In the genomic region with DNA sequence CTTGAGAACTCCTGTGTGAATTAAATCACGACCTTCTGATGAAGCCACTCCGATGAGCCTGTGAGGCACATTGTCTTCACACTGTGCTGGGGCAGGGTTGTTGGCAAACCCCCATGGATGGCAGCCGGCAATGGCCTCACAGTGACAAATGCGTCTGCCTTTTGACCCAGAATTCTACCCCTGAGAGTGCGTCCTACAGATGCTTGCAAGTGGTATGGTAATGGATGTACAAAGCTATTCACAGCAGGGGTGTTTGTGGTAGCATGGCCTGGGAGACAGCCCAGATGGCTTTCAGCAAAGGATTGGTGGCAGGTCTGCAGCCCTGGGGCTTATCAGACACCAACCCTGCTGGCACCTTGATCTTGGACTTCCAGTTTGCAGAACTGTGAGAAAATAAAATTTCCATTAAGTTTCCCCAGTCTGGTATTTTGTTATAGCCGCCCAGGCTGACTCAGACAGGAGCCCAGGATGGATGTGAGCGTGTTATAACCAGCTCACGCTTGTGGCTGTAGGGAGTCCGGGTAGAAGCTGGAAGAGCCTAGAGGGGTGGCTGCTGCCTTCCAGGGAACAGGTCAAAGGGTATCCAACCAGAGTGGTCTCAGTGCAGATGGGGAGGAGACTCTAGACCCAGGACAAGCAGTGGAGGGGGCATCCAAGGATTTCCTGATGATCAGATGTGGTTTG, we compare ENCODE assay signal across 1 cellular context.
TF ChIP-seq lines count a peak whose summit lies in the region.

No MANE protein-coding gene starts in this region.

TF ChIP-seq in K562, 482 proteins besides CTCF, POLR2A, EP300 and RAD21:
- TF ChIP-seq, protein P1, sequence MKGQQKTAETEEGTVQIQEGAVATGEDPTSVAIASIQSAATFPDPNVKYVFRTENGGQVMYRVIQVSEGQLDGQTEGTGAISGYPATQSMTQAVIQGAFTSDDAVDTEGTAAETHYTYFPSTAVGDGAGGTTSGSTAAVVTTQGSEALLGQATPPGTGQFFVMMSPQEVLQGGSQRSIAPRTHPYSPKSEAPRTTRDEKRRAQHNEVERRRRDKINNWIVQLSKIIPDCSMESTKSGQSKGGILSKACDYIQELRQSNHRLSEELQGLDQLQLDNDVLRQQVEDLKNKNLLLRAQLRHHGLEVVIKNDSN (CRISPR knock-in tag; IDR thresholded peaks at IDR 0.05) = no peak
- TF ChIP-seq PURB (CRISPR knock-in tag; IDR thresholded peaks at IDR 0.05; ENCODE audit: low read depth) (no peak), POLR2AphosphoS5 (IDR thresholded peaks at IDR 0.05; ENCODE audit: control insufficient read depth, insufficient read depth, low read depth, low read length) (no peak), NR1H2 (CRISPR knock-in tag; IDR thresholded peaks at IDR 0.05) (no peak), TAF15 (IDR thresholded peaks at IDR 0.05; ENCODE audit: low read depth, low read length) (no peak), E2F3 (CRISPR knock-in tag; IDR thresholded peaks at IDR 0.05) (no peak), PTTG1 (tag; IDR thresholded peaks at IDR 0.05; ENCODE audit: low read depth) (no peak), SREBF1 (IDR thresholded peaks at IDR 0.05; ENCODE audit: borderline replicate concordance, low read depth, low read length) (no peak), MIER1 (IDR thresholded peaks at IDR 0.05; ENCODE audit: low read depth) (no peak), EWSR1 (IDR thresholded peaks at IDR 0.05; ENCODE audit: borderline replicate concordance, low read depth, partially characterized antibody) (no peak), FOXK2 (conservative IDR thresholded peaks at IDR 0.05 in 1 of 2, IDR thresholded peaks at IDR 0.05 in 1 of 2; ENCODE audit: low read depth in 2 of 2) (no peak), GTF2F1 (IDR thresholded peaks at IDR 0.05; ENCODE audit: low read depth, low read length) (no peak), FIP1L1 (IDR thresholded peaks at IDR 0.05; ENCODE audit: low read depth, low read length, poor library complexity, severe bottlenecking) (no peak), BCOR (IDR thresholded peaks at IDR 0.05) (no peak)
- TF ChIP-seq, protein P2, sequence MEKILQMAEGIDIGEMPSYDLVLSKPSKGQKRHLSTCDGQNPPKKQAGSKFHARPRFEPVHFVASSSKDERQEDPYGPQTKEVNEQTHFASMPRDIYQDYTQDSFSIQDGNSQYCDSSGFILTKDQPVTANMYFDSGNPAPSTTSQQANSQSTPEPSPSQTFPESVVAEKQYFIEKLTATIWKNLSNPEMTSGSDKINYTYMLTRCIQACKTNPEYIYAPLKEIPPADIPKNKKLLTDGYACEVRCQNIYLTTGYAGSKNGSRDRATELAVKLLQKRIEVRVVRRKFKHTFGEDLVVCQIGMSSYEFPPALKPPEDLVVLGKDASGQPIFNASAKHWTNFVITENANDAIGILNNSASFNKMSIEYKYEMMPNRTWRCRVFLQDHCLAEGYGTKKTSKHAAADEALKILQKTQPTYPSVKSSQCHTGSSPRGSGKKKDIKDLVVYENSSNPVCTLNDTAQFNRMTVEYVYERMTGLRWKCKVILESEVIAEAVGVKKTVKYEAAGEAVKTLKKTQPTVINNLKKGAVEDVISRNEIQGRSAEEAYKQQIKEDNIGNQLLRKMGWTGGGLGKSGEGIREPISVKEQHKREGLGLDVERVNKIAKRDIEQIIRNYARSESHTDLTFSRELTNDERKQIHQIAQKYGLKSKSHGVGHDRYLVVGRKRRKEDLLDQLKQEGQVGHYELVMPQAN (IDR thresholded peaks at IDR 0.05; ENCODE audit: borderline replicate concordance) = no peak
- TF ChIP-seq, protein P3, sequence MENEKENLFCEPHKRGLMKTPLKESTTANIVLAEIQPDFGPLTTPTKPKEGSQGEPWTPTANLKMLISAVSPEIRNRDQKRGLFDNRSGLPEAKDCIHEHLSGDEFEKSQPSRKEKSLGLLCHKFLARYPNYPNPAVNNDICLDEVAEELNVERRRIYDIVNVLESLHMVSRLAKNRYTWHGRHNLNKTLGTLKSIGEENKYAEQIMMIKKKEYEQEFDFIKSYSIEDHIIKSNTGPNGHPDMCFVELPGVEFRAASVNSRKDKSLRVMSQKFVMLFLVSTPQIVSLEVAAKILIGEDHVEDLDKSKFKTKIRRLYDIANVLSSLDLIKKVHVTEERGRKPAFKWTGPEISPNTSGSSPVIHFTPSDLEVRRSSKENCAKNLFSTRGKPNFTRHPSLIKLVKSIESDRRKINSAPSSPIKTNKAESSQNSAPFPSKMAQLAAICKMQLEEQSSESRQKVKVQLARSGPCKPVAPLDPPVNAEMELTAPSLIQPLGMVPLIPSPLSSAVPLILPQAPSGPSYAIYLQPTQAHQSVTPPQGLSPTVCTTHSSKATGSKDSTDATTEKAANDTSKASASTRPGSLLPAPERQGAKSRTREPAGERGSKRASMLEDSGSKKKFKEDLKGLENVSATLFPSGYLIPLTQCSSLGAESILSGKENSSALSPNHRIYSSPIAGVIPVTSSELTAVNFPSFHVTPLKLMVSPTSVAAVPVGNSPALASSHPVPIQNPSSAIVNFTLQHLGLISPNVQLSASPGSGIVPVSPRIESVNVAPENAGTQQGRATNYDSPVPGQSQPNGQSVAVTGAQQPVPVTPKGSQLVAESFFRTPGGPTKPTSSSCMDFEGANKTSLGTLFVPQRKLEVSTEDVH (IDR thresholded peaks at IDR 0.05; ENCODE audit: low read depth, partially characterized antibody) = no peak
- TF ChIP-seq, protein P4, sequence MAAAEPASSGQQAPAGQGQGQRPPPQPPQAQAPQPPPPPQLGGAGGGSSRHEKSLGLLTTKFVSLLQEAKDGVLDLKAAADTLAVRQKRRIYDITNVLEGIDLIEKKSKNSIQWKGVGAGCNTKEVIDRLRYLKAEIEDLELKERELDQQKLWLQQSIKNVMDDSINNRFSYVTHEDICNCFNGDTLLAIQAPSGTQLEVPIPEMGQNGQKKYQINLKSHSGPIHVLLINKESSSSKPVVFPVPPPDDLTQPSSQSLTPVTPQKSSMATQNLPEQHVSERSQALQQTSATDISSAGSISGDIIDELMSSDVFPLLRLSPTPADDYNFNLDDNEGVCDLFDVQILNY (CRISPR knock-in tag; IDR thresholded peaks at IDR 0.05) = no peak
TF ChIP-seq in K562: peak in this region for 0.
